ENCODE assay signal across 16 cellular contexts in the genomic region with DNA sequence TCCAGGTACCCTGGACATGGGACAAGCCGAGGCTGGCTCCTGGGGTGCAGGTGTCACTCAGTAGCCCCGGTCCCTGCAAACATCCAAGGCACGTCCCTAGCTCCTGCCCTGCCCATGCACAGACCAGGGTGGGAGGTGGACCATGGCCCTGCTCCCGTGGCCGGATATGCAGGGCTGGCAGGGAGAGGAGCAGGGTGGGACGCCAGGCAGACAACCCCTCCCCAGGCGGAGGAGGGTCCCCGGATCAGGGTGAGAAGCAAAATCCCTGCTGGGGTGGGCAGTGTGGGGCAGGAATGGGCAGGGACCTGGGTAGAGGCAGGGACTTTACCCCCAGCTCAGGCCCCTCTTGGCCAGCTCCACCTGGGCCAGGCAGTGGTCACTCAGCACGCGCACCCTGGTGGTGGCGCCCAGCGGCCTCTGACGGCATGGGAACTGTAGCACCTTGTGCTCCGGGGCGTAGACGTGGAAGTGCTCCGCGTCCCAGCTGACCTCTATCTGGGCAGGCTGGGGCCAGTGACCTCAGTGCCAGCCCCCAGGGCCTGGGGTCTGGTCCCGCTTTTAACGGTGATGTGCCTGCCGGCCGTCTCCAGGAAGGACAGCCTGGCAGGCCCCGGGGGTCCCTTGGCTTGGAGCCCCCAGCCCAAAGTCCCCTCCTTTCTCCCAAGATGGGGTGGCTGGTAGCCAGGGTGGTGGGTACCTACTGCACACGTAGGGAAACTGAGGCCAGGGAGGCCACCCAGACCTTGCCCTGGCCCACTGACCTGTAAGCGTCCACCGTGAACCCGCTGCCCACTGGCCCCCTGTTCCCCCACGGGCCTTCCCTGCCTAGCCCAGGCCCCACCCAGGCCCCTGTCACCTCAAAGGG. TPM values are rescaled to one million over a fixed set of nuclear protein-coding genes. Genes with fewer than 3 reads are reported as not detected.
"Had no signal": no experiment of that assay in that cellular context is flagged by ENCODE, and none has a peak within 500 bp of the region (broad histone marks: within the 10 kb centered on the region; RNA-seq: fewer than 3 reads in every experiment).

No MANE protein-coding gene starts in this region.

- H3K9me3 Mint-ChIP-seq: activated naive CD4-positive, alpha-beta T cell treated with anti-CD3 and anti-CD28 coated beads, Interleukin-2, amount 50 U/mL, for 24 hours; dendritic cell treated with granulocyte-macrophage colony-stimulating factor and Interleukin-4, amounts not matched to agents 40 ng/mL and 50 ng/mL, for 4 days; naive thymus-derived CD4-positive, alpha-beta T cell; type B pancreatic cell had no signal

- H3K36me3 ChIP-seq: neutrophil, sigmoid colon had no signal

- ATAC-seq: left colon; naive thymus-derived CD4-positive, alpha-beta T cell had no signal

- H3K4me3 Mint-ChIP-seq: activated naive CD4-positive, alpha-beta T cell treated with anti-CD3 and anti-CD28 coated beads, Interleukin-2, amount 50 U/mL, for 24 hours; brain; dendritic cell treated with granulocyte-macrophage colony-stimulating factor and Interleukin-4, amounts not matched to agents 40 ng/mL and 50 ng/mL, for 4 days; naive thymus-derived CD4-positive, alpha-beta T cell; type B pancreatic cell had no signal

- H3K9me3 ChIP-seq: neutrophil, sigmoid colon had no signal

- DNase-seq: erythroblast; hypothalamus; left colon; naive thymus-derived CD4-positive, alpha-beta T cell; sigmoid colon; stimulated activated naive CD4-positive, alpha-beta T cell; T-helper 2 cell had no signal

- H3K4me1 Mint-ChIP-seq: activated naive CD4-positive, alpha-beta T cell treated with anti-CD3 and anti-CD28 coated beads, Interleukin-2, amount 50 U/mL, for 24 hours had no signal

- H3K36me3 Mint-ChIP-seq: activated naive CD4-positive, alpha-beta T cell treated with anti-CD3 and anti-CD28 coated beads, Interleukin-2, amount 50 U/mL, for 24 hours; brain; naive thymus-derived CD4-positive, alpha-beta T cell; type B pancreatic cell had no signal

- H3K27ac Mint-ChIP-seq: activated naive CD4-positive, alpha-beta T cell treated with anti-CD3 and anti-CD28 coated beads, Interleukin-2, amount 50 U/mL, for 24 hours; brain; dendritic cell treated with granulocyte-macrophage colony-stimulating factor and Interleukin-4, amounts not matched to agents 40 ng/mL and 50 ng/mL, for 4 days; naive thymus-derived CD4-positive, alpha-beta T cell; type B pancreatic cell had no signal

- H3K27ac ChIP-seq: neutrophil, sigmoid colon had no signal

- H3K4me3 ChIP-seq: sigmoid colon had no signal

- H3K27me3 Mint-ChIP-seq: activated naive CD4-positive, alpha-beta T cell treated with anti-CD3 and anti-CD28 coated beads, Interleukin-2, amount 50 U/mL, for 24 hours had no signal

RNA-seq across cellular contexts. Expression of gene GRIFIN, which starts 1.2 kb away (rescaled TPM):
- total RNA-seq: glomerular endothelial cell; left colon; lung microvascular endothelial cell; mononuclear cell; naive thymus-derived CD4-positive, alpha-beta T cell; pulmonary artery endothelial cell; sigmoid colon had no signal
